Comparison of ENCODE assay signal across 11 cellular contexts in genomic region chr10:30349967-30350735, GRCh38. TPM values are rescaled to one million over a fixed set of nuclear protein-coding genes. Genes with fewer than 3 reads are reported as not detected.
DNase-seq lines count a peak whose midpoint lies in the region; ATAC-seq and TF ChIP-seq lines count a peak whose summit lies in the region.
"Had no signal": no experiment of that assay in that cellular context is flagged by ENCODE, and none has a peak within 500 bp of the region (broad histone marks: within the 10 kb centered on the region; RNA-seq: fewer than 3 reads in every experiment).

No MANE protein-coding gene starts in this region.

- H2AFZ ChIP-seq in Karpas-422 (ENCODE audit: low read length): no peak overlapping the region

- H3K9me3 Mint-ChIP-seq in activated T-helper 17 cell treated with anti-CD3 and anti-CD28 coated beads, Interleukin-2, amount 50 U/mL, for 72 hours: no peaks in the 10 kb centered on the region
- H3K9me3 Mint-ChIP-seq in nephron: no peaks in the 10 kb centered on the region

- H3K27me3 ChIP-seq in Karpas-422 (ENCODE audit: low read length): no peaks in the 10 kb centered on the region
- H3K27me3 ChIP-seq: stomach had no signal

- no peak overlapping the region for H3K27ac Mint-ChIP-seq in activated T-helper 17 cell treated with anti-CD3 and anti-CD28 coated beads, Interleukin-2, amount 50 U/mL, for 72 hours
- no peak overlapping the region for H3K27ac Mint-ChIP-seq in nephron

- peaks cover 29% of the 10 kb centered on the region for H3K4me1 ChIP-seq in Karpas-422 (ENCODE audit: low read length)

- H3K36me3 ChIP-seq in Karpas-422 (ENCODE audit: insufficient read depth, low read length): peaks cover 15% of the 10 kb centered on the region; the same call in 1 of the 2 replicates
- H3K36me3 ChIP-seq: stomach had no signal

- H3K36me3 Mint-ChIP-seq in activated T-helper 17 cell treated with anti-CD3 and anti-CD28 coated beads, Interleukin-2, amount 50 U/mL, for 72 hours (ENCODE audit: low read depth): peaks cover 37% of the 10 kb centered on the region
- no peaks in the 10 kb centered on the region for H3K36me3 Mint-ChIP-seq in nephron (ENCODE audit: low read depth)

- H3K9ac ChIP-seq in Karpas-422 (ENCODE audit: low read length): no peak overlapping the region

- peaks cover 16% of the 10 kb centered on the region for H3K4me1 Mint-ChIP-seq in activated T-helper 17 cell treated with anti-CD3 and anti-CD28 coated beads, Interleukin-2, amount 50 U/mL, for 72 hours
- peaks cover 39% of the 10 kb centered on the region for H3K4me1 Mint-ChIP-seq in nephron

- no peak for ATAC-seq in activated T-helper 17 cell treated with anti-CD3 and anti-CD28 coated beads, Interleukin-2, amount 50 U/mL, for 72 hours (replicated peaks)

- peaks cover 4% of the 10 kb centered on the region for H3K27me3 Mint-ChIP-seq in activated T-helper 17 cell treated with anti-CD3 and anti-CD28 coated beads, Interleukin-2, amount 50 U/mL, for 72 hours
- no peaks in the 10 kb centered on the region for H3K27me3 Mint-ChIP-seq in nephron (ENCODE audit: low read depth)

- H3K9me3 ChIP-seq in Karpas-422 (ENCODE audit: low read length): no peaks in the 10 kb centered on the region
- H3K9me3 ChIP-seq: stomach had no signal

- H3K27ac ChIP-seq in Karpas-422 (ENCODE audit: low read length): no peak overlapping the region

- peaks cover 10% of the 10 kb centered on the region for H4K20me1 ChIP-seq in Karpas-422 (ENCODE audit: insufficient read depth, low read depth, low read length)

- TF ChIP-seq CTCF in nephron (IDR thresholded peaks at IDR 0.05; ENCODE audit: unreplicated experiment in 3 of 3) (no peak), GM13976 (IDR thresholded peaks at IDR 0.05; ENCODE audit: borderline replicate concordance, control extremely low read depth, extremely low read depth, insufficient read depth, missing control alignments) (no peak)

- in situ Hi-C loops in GM13976 (cut with MboI; ENCODE audit: low sequenced_read_pairs, unreplicated experiment): no loop called here

- peak overlapping the region; percentile 96 for H3K4me3 Mint-ChIP-seq in activated T-helper 17 cell treated with anti-CD3 and anti-CD28 coated beads, Interleukin-2, amount 50 U/mL, for 72 hours
- H3K4me3 Mint-ChIP-seq in nephron: peak overlapping the region in 2 of 3 experiments; percentile 36 to 52

- peak overlapping the region; percentile 53 for H3K4me2 ChIP-seq in Karpas-422 (ENCODE audit: low read depth, low read length, poor library complexity, severe bottlenecking)

- DNase-seq in activated CD8-positive, alpha-beta memory T cell treated with anti-CD3 and anti-CD28 coated beads for 24 hours: peak; percentile 55
- no peak for DNase-seq in activated CD8-positive, alpha-beta memory T cell treated with anti-CD3 and anti-CD28 coated beads, Interleukin-2, amount 50 U/mL, for 4 hours
- DNase-seq in Karpas-422 (no peak), UCSD-AML1 (lab: John Stamatoyannopoulos, UW; ENCODE audit: unreplicated experiment) (no peak), GM13976 (ENCODE audit: low spot score) (no peak), T-helper 9 cell (no peak)
- DNase-seq: Calu3, NCI-H1048, stomach had no signal

- no peaks in the 10 kb centered on the region for H3K9me2 ChIP-seq in Karpas-422 (replicated peaks; ENCODE audit: insufficient read depth, low read length)

- no peak overlapping the region for H3K4me3 ChIP-seq in Karpas-422 (ENCODE audit: low read length)

- H3K79me2 ChIP-seq in Karpas-422 (ENCODE audit: low read length): peaks cover 39% of the 10 kb centered on the region

RNA-seq across cellular contexts. Expression of gene MTPAP, which starts 1.1 kb away (rescaled TPM):
- total RNA-seq in Karpas-422 (2014; rRNA removed; shearing (Covaris generic); ENCODE audit: low replicate concordance): 15.0 and 34.1 TPM in 2 replicates
- total RNA-seq in activated T-helper 17 cell treated with anti-CD3 and anti-CD28 coated beads, Interleukin-2, amount 50 U/mL, for 72 hours: 10 to 100 TPM; 24.4 to 40.4 TPM
